ENCODE assay signal across 27 cellular contexts in the genomic region with DNA sequence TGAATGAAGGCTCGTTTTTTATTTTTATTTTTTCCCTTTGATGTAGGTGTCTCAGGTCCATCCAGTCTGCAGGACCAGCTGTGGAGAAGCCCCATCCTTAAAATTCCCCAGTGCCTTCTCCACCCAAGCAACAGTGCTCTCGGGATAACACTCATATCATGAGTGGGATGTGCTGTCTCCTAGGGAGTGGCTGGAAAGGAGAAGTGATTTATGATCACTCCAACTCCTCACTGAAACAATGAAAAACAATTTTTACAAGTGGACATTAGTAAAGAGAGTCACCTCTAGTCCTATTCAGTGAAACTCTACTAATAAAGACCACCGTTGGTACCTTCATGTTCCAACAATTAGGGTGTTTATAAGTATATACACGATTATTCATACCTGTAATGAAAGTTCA. TPM values are rescaled to one million over a fixed set of nuclear protein-coding genes. Genes with fewer than 3 reads are reported as not detected.
"Had no signal": no experiment of that assay in that cellular context is flagged by ENCODE, and none has a peak within 500 bp of the region (broad histone marks: within the 10 kb centered on the region; RNA-seq: fewer than 3 reads in every experiment).

No MANE protein-coding gene starts in this region.

- H3K4me3 ChIP-seq: PC-9, SJCRH30, SK-N-MC had no signal

- H2AFZ ChIP-seq: PC-9 had no signal

- DNase-seq: Karpas-422, MM.1S, MV-4-11, NCI-H1417 treated with DMSO at 0.1 percent for 48 hours, NCI-H1436 treated with DMSO at 0.1 percent for 48 hours, NCI-H1694 treated with DMSO at 0.1 percent for 48 hours, NCI-H187 treated with DMSO at 0.1 percent for 48 hours, NCI-H2081 treated with DMSO at 0.1 percent for 48 hours, NCI-H2171, NCI-H226, NCI-H446 treated with DMSO at 0.1 percent for 48 hours, NCI-H510A, NCI-H524 treated with DMSO at 0.1 percent for 48 hours, NCI-H526 treated with DMSO at 0.1 percent for 48 hours, PC-9, SIG-M5, SJCRH30, T-cell had no signal

- H3K27ac ChIP-seq: PC-9, RWPE1, SJCRH30, SK-N-MC had no signal

- FAIRE-seq: RCC 7860 had no signal

- H3K27me3 ChIP-seq: SJCRH30 had no signal

- H3K4me2 ChIP-seq: PC-9 had no signal

- H3K36me3 ChIP-seq: SJCRH30 had no signal

- H3K9me3 ChIP-seq: SJCRH30 had no signal

- ATAC-seq: Panc1, Right ventricle myocardium inferior, SK-N-SH treated with all-trans-retinoic acid at 6 μM for 48 hours, T-cell had no signal

RNA-seq across cellular contexts. Expression of gene STUM, which starts 3.5 kb away (rescaled TPM):
- total RNA-seq: LHCN-M2, OCI-LY7, PC-9, RPMI7951 had no signal
